9 cellular contexts compared by ENCODE assay signal in the genomic region with DNA sequence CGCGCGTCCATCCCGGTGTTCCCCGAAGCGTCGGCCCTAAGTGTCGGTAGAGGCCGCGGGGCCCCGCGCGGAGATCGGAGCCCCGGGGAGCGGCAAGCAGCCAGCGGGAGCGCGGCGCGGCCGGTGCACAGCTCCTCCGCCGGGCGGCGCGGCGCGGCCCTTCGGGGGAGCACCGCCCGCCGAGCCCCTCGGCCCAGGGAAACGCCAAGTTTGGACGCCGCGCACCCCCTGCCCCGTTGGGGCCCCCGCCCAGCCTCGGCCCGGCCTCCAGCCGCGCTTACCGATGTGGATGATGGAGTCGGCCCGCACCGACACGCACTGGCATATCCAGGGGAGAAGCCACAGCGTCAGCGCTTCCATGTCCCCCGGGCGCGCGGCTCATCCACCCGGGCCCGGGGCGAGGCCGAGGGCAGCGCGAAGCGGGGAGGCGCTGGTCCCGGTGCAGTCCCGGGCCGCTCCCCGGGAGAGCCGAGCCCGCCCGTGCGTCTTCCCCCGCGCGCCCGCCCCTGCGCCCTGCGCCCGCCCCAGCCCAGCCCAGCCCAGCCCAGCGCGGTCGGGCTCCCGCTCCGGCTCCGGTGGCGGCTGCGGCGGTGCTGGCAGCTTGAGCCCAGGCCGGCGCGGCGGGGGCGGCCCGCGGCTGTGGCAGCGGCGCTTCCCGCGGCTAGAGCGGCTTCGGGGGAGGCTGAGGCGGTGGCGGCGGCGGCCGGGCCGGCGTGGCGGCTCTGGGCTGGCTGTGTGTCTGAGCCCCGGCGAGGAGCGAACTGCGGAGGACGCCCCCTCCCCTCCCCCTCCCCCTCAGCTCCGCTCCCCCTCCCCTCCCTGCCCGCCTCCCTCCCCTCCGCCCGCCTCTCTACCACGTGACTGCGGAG. TPM values are rescaled to one million over a fixed set of nuclear protein-coding genes. Genes with fewer than 3 reads are reported as not detected.
DNase-seq lines count a peak whose midpoint lies in the region; ATAC-seq, FAIRE-seq and TF ChIP-seq lines count a peak whose summit lies in the region.
"Had no signal": no experiment of that assay in that cellular context is flagged by ENCODE, and none has a peak within 500 bp of the region (broad histone marks: within the 10 kb centered on the region; RNA-seq: fewer than 3 reads in every experiment).

A gene (minus strand): TSS at position 763 of the 869 bp plus-strand sequence.

- peak within 1 kb of the TSS in 4 of 5 experiments; percentile 9 to 85 (median 74) for H3K27ac Mint-ChIP-seq in brain

- H3K4me3 ChIP-seq in keratinocyte (ENCODE audit: control insufficient read depth in 2 of 3, extremely low read depth in 1 of 3, insufficient read depth in 2 of 3, low read depth in 1 of 3, low read length in 3 of 3) (peak within 1 kb of the TSS in 1 of 3 experiments; percentile 9), spleen (peak within 1 kb of the TSS; percentile 33 to 71 (median 42))

- TF ChIP-seq CTCF in brain (conservative IDR thresholded peaks at IDR 0.05) (no peak), keratinocyte (optimal IDR thresholded peaks at IDR 0.05 in 1 of 3, IDR thresholded peaks at IDR 0.05 in 1 of 3, conservative IDR thresholded peaks at IDR 0.05 in 1 of 3; ENCODE audit: extremely low read depth in 1 of 3, insufficient read depth in 2 of 3, low read length in 3 of 3) (no peak), spleen (IDR thresholded peaks at IDR 0.05 in 8 of 11, conservative IDR thresholded peaks at IDR 0.05 in 3 of 11) (peak in 1 of 11 experiments; percentile 16)

- H3K4me2 ChIP-seq in keratinocyte (ENCODE audit: control insufficient read depth, extremely low read depth, insufficient read depth, low read depth, low read length), result peak within 1 kb of the TSS; percentile 32

- H3K9me1 ChIP-seq in keratinocyte (ENCODE audit: control insufficient read depth, extremely low read depth, insufficient read depth, low read length), result no peaks in the 10 kb centered on the region

- DNase-seq in 8988T, result peak; percentile 83
- peak; percentile 76 for DNase-seq in NCI-H2227 (lab: John Stamatoyannopoulos, UW; ENCODE audit: unreplicated experiment)
- DNase-seq in keratinocyte (ENCODE audit: low read depth, low spot score), result no peak
- peak; percentile 72 for DNase-seq in spleen

- H3K27me3 Mint-ChIP-seq in brain, result peaks cover 84% of the 10 kb centered on the region

- FAIRE-seq in keratinocyte (lab: Jason Lieb, UNC), result no peak
- FAIRE-seq: colon had no signal

- H3K9me3 Mint-ChIP-seq in brain, result peaks cover 0 to 7% (median 0%) of the 10 kb centered on the region in 5 experiments

- 1 to 2% (median 1%) methylated on average over 23 to 113 of the region's 119 CpGs; no CpG with 5 or more reads in 1 of the 5 donors for whole genome bisulfite sequencing in spleen, 5 donors

- TF ChIP-seq POLR2A in GM18505 (IDR thresholded peaks at IDR 0.05; ENCODE audit: borderline replicate concordance, extremely low read depth, insufficient read depth, insufficient read length), result no peak
- no peak for TF ChIP-seq POLR2A in spleen (IDR thresholded peaks at IDR 0.05)

- dilution Hi-C loops in keratinocyte (cut with MboI; ENCODE audit: extremely low pct_ligation_motif_present, low sequenced_read_pairs), result no loop called here

- H3K4me1 Mint-ChIP-seq in brain, result peaks cover 25% of the 10 kb centered on the region

- ATAC-seq in GM18505 (IDR thresholded peaks at IDR 0.05; ENCODE audit: unreplicated experiment) (peak; percentile 29), HG02970 (IDR thresholded peaks at IDR 0.05; ENCODE audit: low FRiP score, unreplicated experiment) (no peak), HG02642 (IDR thresholded peaks at IDR 0.05; ENCODE audit: poor library complexity, unreplicated experiment) (no peak)

- H3K4me1 ChIP-seq in keratinocyte (ENCODE audit: control insufficient read depth, extremely low read depth, insufficient read depth, low read length) (peaks cover 4% of the 10 kb centered on the region), spleen (peaks cover 19 to 51% (median 47%) of the 10 kb centered on the region in 6 donors)

- peak within 1 kb of the TSS; percentile 86 to 93 (median 91) for H3K4me3 Mint-ChIP-seq in brain

- H3K27ac ChIP-seq in keratinocyte (ENCODE audit: control insufficient read depth, insufficient read depth, low read length), result no peak within 1 kb of the TSS
- no peak within 1 kb of the TSS for H3K27ac ChIP-seq in spleen

- no peaks in the 10 kb centered on the region for H3K79me2 ChIP-seq in keratinocyte (ENCODE audit: control insufficient read depth, insufficient read depth, low read length)

- H3K36me3 ChIP-seq in keratinocyte (ENCODE audit: control insufficient read depth in 2 of 2, extremely low read depth in 1 of 2, insufficient read depth in 2 of 2, low read length in 2 of 2) (no peaks in the 10 kb centered on the region), spleen (no peaks in the 10 kb centered on the region)

- no peaks in the 10 kb centered on the region for H3K9me3 ChIP-seq in keratinocyte (ENCODE audit: control insufficient read depth, low read depth, low read length)
- no peaks in the 10 kb centered on the region for H3K9me3 ChIP-seq in spleen

- H3K9ac ChIP-seq in keratinocyte (ENCODE audit: control insufficient read depth, extremely low read depth, insufficient read depth, low read length), result no peak within 1 kb of the TSS

- H3K27me3 ChIP-seq in keratinocyte (ENCODE audit: control insufficient read depth, extremely low read depth, insufficient read depth, low read length), result peaks cover 76% of the 10 kb centered on the region
- peaks cover 13 to 96% (median 62%) of the 10 kb centered on the region in 7 donors for H3K27me3 ChIP-seq in spleen (replicated peaks in 1 of 7)

- no peak within 1 kb of the TSS for H2AFZ ChIP-seq in keratinocyte (ENCODE audit: control insufficient read depth, low read length)

- no peaks in the 10 kb centered on the region for H3K36me3 Mint-ChIP-seq in brain

- intact Hi-C loops in spleen (cut with DNase I; ENCODE audit: low total_unique reads), result no loop called here

- H4K20me1 ChIP-seq in keratinocyte (ENCODE audit: control insufficient read depth, extremely low read depth, insufficient read depth, low read length), result peaks cover 4% of the 10 kb centered on the region

RNA-seq across cellular contexts. Expression of the gene that starts here (rescaled TPM):
- polyA plus RNA-seq in brain (ENCODE audit: insufficient read depth, low read depth, low replicate concordance) (13.2 TPM), keratinocyte (0.01 to 0.03 TPM (median 0.03 TPM) in 3 replicates), spleen (under 1 TPM in 2 of 3 donors, not detected in 1; 0.06 to 0.18 TPM)
- 0.14 TPM for polyA plus RNA-seq in keratinocyte (2011; ENCODE audit: low read depth)
- polyA plus RNA-seq in keratinocyte (2011; cell fraction: cytosol; rRNA removed), result 0.06 TPM in 2 replicates
- polyA plus RNA-seq in keratinocyte (2011; cell fraction: nucleus; rRNA removed), result 0.04 TPM in 1 of 2 replicates, not detected in the other
- polyA plus RNA-seq in keratinocyte (2012; ENCODE audit: low replicate concordance), result 0.49 TPM in 1 of 2 replicates, not detected in the other
- 0.20 to 0.98 TPM in 2 of 3 replicates, not detected in the other for polyA minus RNA-seq in keratinocyte
- polyA minus RNA-seq in keratinocyte (2011; cell fraction: cytosol; rRNA and poly(A)+ RNA removed), result not detected
- 0.16 and 0.42 TPM in 2 replicates for polyA minus RNA-seq in keratinocyte (2011; cell fraction: nucleus; rRNA and poly(A)+ RNA removed)
- total RNA-seq in spleen, result under 1 TPM in 4 of 7 donors, not detected in 3; 0.10 to 0.42 (median 0.17) TPM

Comparison
In these comparisons a context has a peak if more than half of its experiments do, and no peak if none do; other contexts are left out.
1. Peak in DNase-seq and H3K4me3 ChIP-seq in spleen; RNA of the gene not detected or under 1 TPM.